1 cellular context compared by ENCODE assay signal in the genomic region with DNA sequence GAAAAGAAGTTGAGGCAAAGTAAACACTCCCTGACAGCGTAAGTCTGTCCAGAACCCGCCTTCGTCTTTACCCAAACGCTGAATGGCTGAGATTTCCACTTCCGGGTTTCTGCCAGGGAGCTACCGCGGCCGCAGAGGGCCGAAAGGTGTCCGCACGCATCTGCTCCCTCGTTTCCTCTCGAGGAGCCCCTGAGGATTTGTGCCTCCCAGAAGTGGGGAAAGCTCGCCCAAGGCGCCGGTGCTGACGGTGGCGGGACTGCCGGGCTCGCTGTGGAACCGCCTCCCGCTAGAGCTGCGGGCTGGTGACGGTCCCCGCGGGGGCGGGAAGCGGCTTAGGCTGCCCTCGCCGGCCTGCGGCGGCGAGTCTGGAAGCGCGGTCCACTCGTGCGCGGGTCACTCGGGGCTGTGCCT.
TF ChIP-seq lines count a peak whose summit lies in the region.

No MANE protein-coding gene starts in this region.

TF ChIP-seq in Ishikawa, 13 proteins besides CTCF, POLR2A, EP300 and RAD21 (continued from another document):
- TF ChIP-seq EGR1 (IDR thresholded peaks at IDR 0.05), result 0 out of 2 replicates have a peak, but pooled peaks have one; percentile 44
- no peak for TF ChIP-seq TAF1 (IDR thresholded peaks at IDR 0.05; ENCODE audit: low read depth)
- no peak for TF ChIP-seq CREB1 (IDR thresholded peaks at IDR 0.05; ENCODE audit: low read depth)
